In genomic region chr7:130380121-130380860, GRCh38 we compare ENCODE assay signal across 15 cellular contexts. TPM values are rescaled to one million over a fixed set of nuclear protein-coding genes. Genes with fewer than 3 reads are reported as not detected.
A peak's percentile ranks its signal among the peaks of the same experiment; 100 is the strongest.
DNase-seq lines count a peak whose midpoint lies in the region; ATAC-seq and TF ChIP-seq lines count a peak whose summit lies in the region.
"Had no signal": no experiment of that assay in that cellular context is flagged by ENCODE, and none has a peak within 500 bp of the region (broad histone marks: within the 10 kb centered on the region; RNA-seq: fewer than 3 reads in every experiment).

Gene CPA1 (plus strand): TSS chr7:130380494. CDS start chr7:130380521, 27 bp downstream.

- H3K9me3 Mint-ChIP-seq in mesothelial cell of epicardium: peaks cover 21% of the 10 kb centered on the region
- H3K9me3 Mint-ChIP-seq in stimulated activated memory B cell treated with anti-CD40 and anti-IgM and Interleukin-4, amounts not matched to agents 10 μg/mL and 1 μg/mL and 100 μg/mL, for 72 hours: peaks cover 11% of the 10 kb centered on the region

- no peak within 1 kb of the TSS for H3K4me3 ChIP-seq in ascending aorta
- H3K4me3 ChIP-seq in H7 (ENCODE audit: insufficient read depth, low read depth, low read length): no peak within 1 kb of the TSS
- H3K4me3 ChIP-seq: GM12878 had no signal

- H3K36me3 Mint-ChIP-seq in mesothelial cell of epicardium: peaks cover 16% of the 10 kb centered on the region
- H3K36me3 Mint-ChIP-seq in stimulated activated memory B cell treated with anti-CD40 and anti-IgM and Interleukin-4, amounts not matched to agents 10 μg/mL and 1 μg/mL and 100 μg/mL, for 72 hours: no peaks in the 10 kb centered on the region

- H3K27me3 Mint-ChIP-seq in mesothelial cell of epicardium (ENCODE audit: low read depth): no peaks in the 10 kb centered on the region
- H3K27me3 Mint-ChIP-seq in stimulated activated memory B cell treated with anti-CD40 and anti-IgM and Interleukin-4, amounts not matched to agents 10 μg/mL and 1 μg/mL and 100 μg/mL, for 72 hours: peaks cover 27% of the 10 kb centered on the region

- peaks cover 20% of the 10 kb centered on the region for H3K4me1 Mint-ChIP-seq in mesothelial cell of epicardium
- no peaks in the 10 kb centered on the region for H3K4me1 Mint-ChIP-seq in stimulated activated memory B cell treated with anti-CD40 and anti-IgM and Interleukin-4, amounts not matched to agents 10 μg/mL and 1 μg/mL and 100 μg/mL, for 72 hours

- peak within 1 kb of the TSS; percentile 22 to 48 for H3K27ac ChIP-seq in ascending aorta

- peak within 1 kb of the TSS; percentile 88 for H3K27ac Mint-ChIP-seq in mesothelial cell of epicardium
- H3K27ac Mint-ChIP-seq in stimulated activated memory B cell treated with anti-CD40 and anti-IgM and Interleukin-4, amounts not matched to agents 10 μg/mL and 1 μg/mL and 100 μg/mL, for 72 hours: no peak within 1 kb of the TSS
- H3K27ac Mint-ChIP-seq: HFFc6 had no signal

- no peaks in the 10 kb centered on the region for H3K36me3 ChIP-seq in ascending aorta
- no peaks in the 10 kb centered on the region for H3K36me3 ChIP-seq in H7 (replicated peaks; ENCODE audit: control insufficient read depth, insufficient read depth, low read length)

- peak; percentile 24 for ATAC-seq in stimulated activated memory B cell treated with anti-CD40 and anti-IgM and Interleukin-4, amounts not matched to agents 10 μg/mL and 1 μg/mL and 100 μg/mL, for 72 hours
- ATAC-seq in left colon (no peak), GM18517 (IDR thresholded peaks at IDR 0.05; ENCODE audit: unreplicated experiment) (no peak)
- ATAC-seq: GM12878 had no signal

- H3K9me3 ChIP-seq in ascending aorta: no peaks in the 10 kb centered on the region

- intact Hi-C loops in ascending aorta (cut with DNase I): no loop called here
- intact Hi-C loops in left colon (cut with DNase I, micrococcal nuclease): no loop called here

- DNase-seq in NCI-H82 (lab: John Stamatoyannopoulos, UW) (peak; percentile 51), NCI-H82 treated with DMSO at 0.1 percent for 48 hours (lab: John Stamatoyannopoulos, UW; ENCODE audit: unreplicated experiment) (no peak), ascending aorta (ENCODE audit: low spot score in 2 of 2) (peak in 1 of 2 donors; percentile 56), mesothelial cell of epicardium (ENCODE audit: low spot score in 2 of 2, unreplicated experiment in 2 of 2) (no peak), left colon (no peak), H7 (no peak)
- DNase-seq: foreskin melanocyte, HFFc6, NCI-H1417 treated with DMSO at 0.1 percent for 48 hours had no signal

- no peak within 1 kb of the TSS for H3K4me3 Mint-ChIP-seq in mesothelial cell of epicardium
- H3K4me3 Mint-ChIP-seq in stimulated activated memory B cell treated with anti-CD40 and anti-IgM and Interleukin-4, amounts not matched to agents 10 μg/mL and 1 μg/mL and 100 μg/mL, for 72 hours: no peak within 1 kb of the TSS
- H3K4me3 Mint-ChIP-seq: HFFc6 had no signal

- H3K27me3 ChIP-seq in ascending aorta: no peaks in the 10 kb centered on the region
- no peaks in the 10 kb centered on the region for H3K27me3 ChIP-seq in H7 (ENCODE audit: control insufficient read depth, insufficient read depth, low read length)

- H3K4me1 ChIP-seq in ascending aorta: peaks cover 7 to 15% of the 10 kb centered on the region in 2 donors

- TF ChIP-seq CTCF in ascending aorta (IDR thresholded peaks at IDR 0.05): no peak
- no peak for TF ChIP-seq CTCF in mesothelial cell of epicardium (IDR thresholded peaks at IDR 0.05; ENCODE audit: unreplicated experiment)

RNA-seq across cellular contexts. Expression of gene CPA1, which starts in this region (rescaled TPM):
- total RNA-seq in ascending aorta (not detected), mesothelial cell of epicardium (0.75 to 1.4 TPM (median 1.1 TPM) in 3 replicates), left colon (1 to 10 TPM in 1 of 2 donors, not detected in 1; 4.8 TPM)
- total RNA-seq in H7 (2014; rRNA removed; shearing (Covaris generic)): 0.17 TPM in 1 of 2 replicates, not detected in the other
- total RNA-seq: activated CD8-positive, alpha-beta memory T cell treated with anti-CD3 and anti-CD28 coated beads for 36 hours; dermis microvascular lymphatic vessel endothelial cell; HFFc6; ureter had no signal
